ENCODE assay signal across 1 cellular context in the genomic region with DNA sequence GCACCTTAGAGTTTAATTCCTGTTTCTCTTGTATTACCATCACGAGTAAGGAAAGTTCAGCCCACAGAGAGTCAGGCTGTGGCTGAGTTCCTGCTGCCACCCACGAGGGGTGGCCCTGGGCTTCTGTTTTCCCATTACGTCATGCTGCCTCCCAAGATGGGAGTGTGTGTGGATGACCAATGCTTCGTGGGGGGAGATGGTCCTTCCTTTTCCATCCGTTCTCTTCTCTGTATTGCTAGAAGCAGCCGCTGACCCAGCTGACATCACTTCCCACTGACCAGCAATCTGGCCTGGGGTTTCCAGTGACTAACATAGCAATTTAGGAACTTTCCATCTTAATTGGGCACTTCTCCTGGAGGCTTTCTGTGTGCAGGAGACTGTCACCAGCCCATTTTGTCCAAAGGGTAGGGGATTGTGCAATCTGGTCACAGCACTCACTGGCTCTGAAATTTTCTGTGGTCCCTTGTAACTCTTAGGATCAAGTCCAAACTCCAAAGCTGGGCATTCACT.
TF ChIP-seq lines count a peak whose summit lies in the region.

No MANE protein-coding gene starts in this region.

TF ChIP-seq in H1, 55 proteins besides CTCF, POLR2A, EP300 and RAD21:
- TF ChIP-seq SP1 (IDR thresholded peaks at IDR 0.05; ENCODE audit: low read depth, low read length) (no peak), ZNF274 (IDR thresholded peaks at IDR 0.05; ENCODE audit: borderline replicate concordance, extremely low read depth, low read length) (no peak), SUZ12 (IDR thresholded peaks at IDR 0.05; ENCODE audit: low read length) (no peak), SRF (IDR thresholded peaks at IDR 0.05; ENCODE audit: low read depth, low read length) (no peak), TBP (IDR thresholded peaks at IDR 0.05; ENCODE audit: low read depth, low read length) (no peak)
- TF ChIP-seq, protein P1, sequence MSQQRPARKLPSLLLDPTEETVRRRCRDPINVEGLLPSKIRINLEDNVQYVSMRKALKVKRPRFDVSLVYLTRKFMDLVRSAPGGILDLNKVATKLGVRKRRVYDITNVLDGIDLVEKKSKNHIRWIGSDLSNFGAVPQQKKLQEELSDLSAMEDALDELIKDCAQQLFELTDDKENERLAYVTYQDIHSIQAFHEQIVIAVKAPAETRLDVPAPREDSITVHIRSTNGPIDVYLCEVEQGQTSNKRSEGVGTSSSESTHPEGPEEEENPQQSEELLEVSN (IDR thresholded peaks at IDR 0.05), result no peak
